31 cellular contexts compared by ENCODE assay signal in the genomic region with DNA sequence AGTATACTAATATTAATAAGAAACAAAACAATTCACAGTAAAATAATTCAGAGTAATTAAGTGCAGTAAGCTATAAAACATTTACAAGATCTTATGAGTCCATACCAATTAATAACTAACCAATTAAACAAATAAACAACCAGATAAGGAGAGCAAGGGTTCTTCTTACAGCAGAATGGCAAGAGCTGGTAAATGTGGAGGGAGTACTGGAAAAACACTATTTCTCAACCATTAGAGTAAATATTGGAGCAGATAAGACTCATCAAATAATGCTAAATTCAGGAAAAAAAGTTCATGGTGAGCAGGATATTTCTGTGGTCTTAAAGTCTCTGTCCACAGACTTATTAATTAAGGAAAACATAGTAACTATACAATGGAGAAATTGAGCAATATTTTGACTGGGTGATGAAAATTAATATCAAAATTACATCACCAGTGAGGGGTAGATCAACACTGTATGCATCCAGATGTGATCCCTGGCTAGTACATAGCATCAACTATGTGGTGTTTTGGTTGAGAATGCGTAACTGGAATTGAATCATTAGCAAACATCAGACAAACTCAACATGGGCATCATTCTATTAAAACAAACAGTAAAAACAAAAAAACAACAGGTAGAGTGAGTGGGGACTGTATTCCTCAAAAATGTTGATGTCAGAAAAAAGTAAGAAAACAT.
"Had no signal": no experiment of that assay in that cellular context is flagged by ENCODE, and none has a peak within 500 bp of the region (broad histone marks: within the 10 kb centered on the region; RNA-seq: fewer than 3 reads in every experiment).

No MANE protein-coding gene starts in this region.

- H3K4me3 ChIP-seq: neural progenitor cell, ovary, psoas muscle, skin epidermis, smooth muscle cell, spleen, suprapubic skin, testis, tibial artery, transverse colon, upper lobe of right lung, vagina had no signal

- H3K9ac ChIP-seq: neural progenitor cell, parathyroid adenoma had no signal

- H3K4me2 ChIP-seq: neural progenitor cell, smooth muscle cell had no signal

- H2AFZ ChIP-seq: neural progenitor cell, parathyroid adenoma had no signal

- H3K27ac ChIP-seq: neural progenitor cell, ovary, parathyroid adenoma, psoas muscle, skin epidermis, spleen, suprapubic skin, testis, tibial artery, transverse colon, upper lobe of right lung, vagina had no signal

- H3K36me3 Mint-ChIP-seq: natural killer cell; neural progenitor cell; stimulated activated memory B cell treated with anti-CD40 and anti-IgM and Interleukin-4, amounts not matched to agents 10 μg/mL and 1 μg/mL and 100 μg/mL, for 72 hours; type B pancreatic cell had no signal

- DNase-seq: natural killer cell; occipital lobe; ovary; posterior cingulate gyrus; psoas muscle; right cardiac atrium; spleen; stimulated activated CD4-positive, alpha-beta T cell treated with anti-CD3 and anti-CD28 coated beads, Interleukin-12 subunit alpha, Interleukin-12 subunit beta, amount 100 ng/mL, for 4 hours; stimulated activated CD4-positive, alpha-beta T cell treated with anti-CD3 and anti-CD28 coated beads, Interleukin-1b, Interleukin-23, amount 100 ng/mL, for 48 hours; stimulated activated CD4-positive, alpha-beta T cell treated with anti-CD3 and anti-CD28 coated beads, Interleukin-4, amount 100 ng/mL, for 1 hour; stimulated activated CD4-positive, alpha-beta T cell treated with anti-CD3 and anti-CD28 coated beads, Interleukin-4, amount 100 ng/mL, for 4 hours; stimulated activated CD8-positive, alpha-beta memory T cell treated with anti-CD3 and anti-CD28 coated beads, Interleukin-4, amount 100 ng/mL, for 48 hours; stimulated activated naive CD4-positive, alpha-beta T cell; stimulated activated naive CD8-positive, alpha-beta T cell treated with anti-CD3 and anti-CD28 coated beads, Interleukin-15, amount 100 ng/mL, for 72 hours; stimulated activated naive CD8-positive, alpha-beta T cell treated with anti-CD3 and anti-CD28 coated beads, Interleukin-15, Interleukin-2, amounts not matched to agents 100 U/mL and 50 U/mL, for 24 hours; substantia nigra; testis; tibial artery; transverse colon; upper lobe of right lung had no signal

- H3K36me3 ChIP-seq: neural progenitor cell, ovary, spleen, suprapubic skin, tibial artery, transverse colon, upper lobe of right lung, vagina had no signal

- H3K9me3 Mint-ChIP-seq: nephron; neural progenitor cell; stimulated activated memory B cell treated with anti-CD40 and anti-IgM and Interleukin-4, amounts not matched to agents 10 μg/mL and 1 μg/mL and 100 μg/mL, for 72 hours; stimulated activated naive CD8-positive, alpha-beta T cell treated with anti-CD3 and anti-CD28 coated beads, Interleukin-15, amount 100 ng/mL, for 72 hours; type B pancreatic cell had no signal

- H3K27me3 ChIP-seq: neural progenitor cell, ovary, suprapubic skin, testis, tibial artery, transverse colon, upper lobe of right lung, vagina had no signal

- H3K4me1 ChIP-seq: parathyroid adenoma, psoas muscle, spleen, suprapubic skin, testis, tibial artery, transverse colon, upper lobe of right lung, vagina had no signal

- ATAC-seq: natural killer cell; psoas muscle; right cardiac atrium; sciatic nerve; stimulated activated memory B cell treated with anti-CD40 and anti-IgM and Interleukin-4, amounts not matched to agents 10 μg/mL and 1 μg/mL and 100 μg/mL, for 72 hours; stimulated activated naive CD8-positive, alpha-beta T cell treated with anti-CD3 and anti-CD28 coated beads, Interleukin-15, amount 100 ng/mL, for 72 hours; stimulated activated naive CD8-positive, alpha-beta T cell treated with anti-CD3 and anti-CD28 coated beads, Interleukin-15, Interleukin-2, amounts not matched to agents 100 U/mL and 50 U/mL, for 24 hours; upper lobe of right lung had no signal

- H3K4me1 Mint-ChIP-seq: natural killer cell; nephron; neural progenitor cell; stimulated activated memory B cell treated with anti-CD40 and anti-IgM and Interleukin-4, amounts not matched to agents 10 μg/mL and 1 μg/mL and 100 μg/mL, for 72 hours; stimulated activated naive CD8-positive, alpha-beta T cell treated with anti-CD3 and anti-CD28 coated beads, Interleukin-15, amount 100 ng/mL, for 72 hours had no signal

- H3K9me3 ChIP-seq: ovary, psoas muscle, spleen, suprapubic skin, testis, tibial artery, transverse colon, upper lobe of right lung, vagina had no signal

- H3K27me3 Mint-ChIP-seq: progenitor cell of endocrine pancreas; stimulated activated memory B cell treated with anti-CD40 and anti-IgM and Interleukin-4, amounts not matched to agents 10 μg/mL and 1 μg/mL and 100 μg/mL, for 72 hours; stimulated activated naive CD8-positive, alpha-beta T cell treated with anti-CD3 and anti-CD28 coated beads, Interleukin-15, amount 100 ng/mL, for 72 hours; type B pancreatic cell had no signal

- H3K79me2 ChIP-seq: parathyroid adenoma had no signal

- H3K27ac Mint-ChIP-seq: natural killer cell; nephron; neural progenitor cell; progenitor cell of endocrine pancreas; stimulated activated memory B cell treated with anti-CD40 and anti-IgM and Interleukin-4, amounts not matched to agents 10 μg/mL and 1 μg/mL and 100 μg/mL, for 72 hours; stimulated activated naive CD8-positive, alpha-beta T cell treated with anti-CD3 and anti-CD28 coated beads, Interleukin-15, amount 100 ng/mL, for 72 hours; type B pancreatic cell had no signal

- H3K4me3 Mint-ChIP-seq: natural killer cell; nephron; neural progenitor cell; stimulated activated memory B cell treated with anti-CD40 and anti-IgM and Interleukin-4, amounts not matched to agents 10 μg/mL and 1 μg/mL and 100 μg/mL, for 72 hours; stimulated activated naive CD8-positive, alpha-beta T cell treated with anti-CD3 and anti-CD28 coated beads, Interleukin-15, amount 100 ng/mL, for 72 hours; type B pancreatic cell had no signal
